Comparison of ENCODE assay signal across 8 cellular contexts in genomic region chr7:26153246-26153822, GRCh38. TPM values are rescaled to one million over a fixed set of nuclear protein-coding genes. Genes with fewer than 3 reads are reported as not detected.
DNase-seq lines count a peak whose midpoint lies in the region; ATAC-seq and TF ChIP-seq lines count a peak whose summit lies in the region.

No MANE protein-coding gene starts in this region.

- no peaks in the 10 kb centered on the region for H3K27me3 ChIP-seq in colonic mucosa

- TF ChIP-seq CTCF in colonic mucosa (IDR thresholded peaks at IDR 0.05): no peak
- TF ChIP-seq CTCF in neural crest cell (conservative IDR thresholded peaks at IDR 0.05): no peak

- peak overlapping the region; percentile 76 to 85 for H3K9ac ChIP-seq in colonic mucosa (ENCODE audit: low read depth in 2 of 2, low read length in 2 of 2)

- peaks cover 74% of the 10 kb centered on the region for H3K27me3 Mint-ChIP-seq in neural crest cell (ENCODE audit: low read depth)

- DNase-seq in ELF-1 (ENCODE audit: low read depth, low spot score) (peak; percentile 68), NCI-H69 (lab: John Stamatoyannopoulos, UW) (peak; percentile 44), colonic mucosa (peak; percentile 48), neural crest cell (ENCODE audit: low read depth, low spot score) (no peak), head of caudate nucleus (no peak), amygdala (lab: John Stamatoyannopoulos, UW) (no peak), occipital lobe (lab: John Stamatoyannopoulos, UW) (no peak)

- peak overlapping the region; percentile 55 for H3K27ac ChIP-seq in colonic mucosa

- H3K9me3 Mint-ChIP-seq in neural crest cell: no peaks in the 10 kb centered on the region

- H3K27ac Mint-ChIP-seq in neural crest cell (ENCODE audit: unreplicated experiment): no peak overlapping the region

- ATAC-seq in GM19467 (IDR thresholded peaks at IDR 0.05; ENCODE audit: unreplicated experiment): no peak

- H3K9me3 ChIP-seq in colonic mucosa: no peaks in the 10 kb centered on the region

- no peaks in the 10 kb centered on the region for H3K36me3 Mint-ChIP-seq in neural crest cell (ENCODE audit: low read depth)

- H3K4me1 Mint-ChIP-seq in neural crest cell: peaks cover 22% of the 10 kb centered on the region

- intact Hi-C loops in colonic mucosa (cut with DNase I): no loop called here
- intact Hi-C loops in head of caudate nucleus (cut with DNase I): no loop called here

- H3K4me3 ChIP-seq in colonic mucosa: peak overlapping the region; percentile 66

- H3K36me3 ChIP-seq in colonic mucosa: no peaks in the 10 kb centered on the region

- H3K4me1 ChIP-seq in colonic mucosa: peaks cover 3% of the 10 kb centered on the region

- peak overlapping the region; percentile 83 for H3K4me3 Mint-ChIP-seq in neural crest cell

RNA-seq across cellular contexts. Expression of gene NFE2L3, which starts 1.3 kb away (rescaled TPM):
- total RNA-seq in colonic mucosa (10 to 100 TPM; 12.0 to 13.0 TPM), neural crest cell (2.4 and 3.5 TPM in 2 replicates), occipital lobe (19.2 TPM)

RNA-seq across cellular contexts. Expression of gene HNRNPA2B1, which starts 47.2 kb away (rescaled TPM):
- total RNA-seq in colonic mucosa (100 to 1,000 TPM; 447 to 769 TPM), neural crest cell (1,068 and 1,071 TPM in 2 replicates), occipital lobe (146 TPM)

RNA-seq across cellular contexts. Expression of gene CBX3, which starts 48.2 kb away (rescaled TPM):
- total RNA-seq in colonic mucosa (100 to 1,000 TPM; 102 to 135 TPM), neural crest cell (291 and 293 TPM in 2 replicates), occipital lobe (201 TPM)

Comparison
In these comparisons a context has a peak if more than half of its experiments do, and no peak if none do; other contexts are left out.
1. DNase-seq: peak in ELF-1 (single experiment), NCI-H69 (single experiment) and colonic mucosa (single experiment); none in neural crest cell (single experiment), head of caudate nucleus (0 of 42), amygdala (0 of 56) and occipital lobe (single experiment).